18 cellular contexts compared by ENCODE assay signal in genomic region chr2:74504591-74504990, GRCh38. TPM values are rescaled to one million over a fixed set of nuclear protein-coding genes. Genes with fewer than 3 reads are reported as not detected.
DNase-seq lines count a peak whose midpoint lies in the region; ATAC-seq and TF ChIP-seq lines count a peak whose summit lies in the region.
"Had no signal": no experiment of that assay in that cellular context is flagged by ENCODE, and none has a peak within 500 bp of the region (broad histone marks: within the 10 kb centered on the region; RNA-seq: fewer than 3 reads in every experiment).

No MANE protein-coding gene starts in this region.

- DNase-seq in T-helper 2 cell treated with Interferon-gamma antibody and Interleukin-4, amounts not matched to agents 5 μg/mL and 100 μg/mL, for 36 hours (ENCODE audit: low spot score): no peak
- DNase-seq in T-helper 2 cell (no peak), T-helper 17 cell (no peak), fibroblast of pulmonary artery (ENCODE audit: low read depth) (no peak), posterior vena cava (ENCODE audit: low spot score) (peak; percentile 64), C1 segment of cervical spinal cord (lab: John Stamatoyannopoulos, UW) (no peak), DMS114 treated with DMSO at 0.1 percent for 48 hours (lab: John Stamatoyannopoulos, UW; ENCODE audit: unreplicated experiment) (no peak)
- DNase-seq: activated CD8-positive, alpha-beta memory T cell treated with anti-CD3 and anti-CD28 coated beads, Interleukin-2, amount 50 U/mL, for 48 hours; DMS79 treated with DMSO at 0.1 percent for 48 hours; NCI-H1417 treated with DMSO at 0.1 percent for 48 hours; PC-9; sigmoid colon; T1000; upper lobe of right lung had no signal

- H3K4me1 Mint-ChIP-seq in T-helper 2 cell treated with Interferon-gamma antibody and Interleukin-4, amounts not matched to agents 5 μg/mL and 100 μg/mL, for 36 hours (ENCODE audit: low read depth): peaks cover 36% of the 10 kb centered on the region
- H3K4me1 Mint-ChIP-seq in T-helper 17 cell: peaks cover 38% of the 10 kb centered on the region

- peak overlapping the region; percentile 62 for H3K4me3 ChIP-seq in fibroblast of pulmonary artery (replicated peaks; ENCODE audit: low read depth, low read length)
- H3K4me3 ChIP-seq: cardiac muscle cell, PC-9 had no signal

- H3K9me3 Mint-ChIP-seq in T-helper 2 cell treated with Interferon-gamma antibody and Interleukin-4, amounts not matched to agents 5 μg/mL and 100 μg/mL, for 36 hours: no peaks in the 10 kb centered on the region

- TF ChIP-seq CTCF in fibroblast of pulmonary artery (IDR thresholded peaks at IDR 0.05; ENCODE audit: low read length, missing control alignments): no peak

- no peak for ATAC-seq in T-helper 17 cell
- no peak for ATAC-seq in HG02678 (IDR thresholded peaks at IDR 0.05; ENCODE audit: unreplicated experiment)
- ATAC-seq: upper lobe of right lung had no signal

- no peak overlapping the region for H3K27ac Mint-ChIP-seq in T-helper 2 cell treated with Interferon-gamma antibody and Interleukin-4, amounts not matched to agents 5 μg/mL and 100 μg/mL, for 36 hours
- H3K27ac Mint-ChIP-seq in T-helper 17 cell: peak overlapping the region; percentile 56

- intact Hi-C loops in posterior vena cava (cut with DNase I): no loop called here

- peak overlapping the region; percentile 35 for H3K4me3 Mint-ChIP-seq in T-helper 2 cell treated with Interferon-gamma antibody and Interleukin-4, amounts not matched to agents 5 μg/mL and 100 μg/mL, for 36 hours
- no peak overlapping the region for H3K4me3 Mint-ChIP-seq in T-helper 17 cell

- H3K27me3 Mint-ChIP-seq in T-helper 2 cell treated with Interferon-gamma antibody and Interleukin-4, amounts not matched to agents 5 μg/mL and 100 μg/mL, for 36 hours (ENCODE audit: low read depth): peaks cover 32% of the 10 kb centered on the region
- H3K27me3 Mint-ChIP-seq in T-helper 17 cell: peaks cover 59% of the 10 kb centered on the region

- no peaks in the 10 kb centered on the region for H3K9me3 ChIP-seq in T-helper 17 cell (ENCODE audit: control insufficient read depth, low read length, poor library complexity, severe bottlenecking)
- H3K9me3 ChIP-seq: esophagus muscularis mucosa, sigmoid colon, upper lobe of right lung had no signal

- peaks cover 31% of the 10 kb centered on the region for H3K36me3 Mint-ChIP-seq in T-helper 2 cell treated with Interferon-gamma antibody and Interleukin-4, amounts not matched to agents 5 μg/mL and 100 μg/mL, for 36 hours (ENCODE audit: low read depth)
- H3K36me3 Mint-ChIP-seq in T-helper 17 cell (ENCODE audit: low read depth): peaks cover 13% of the 10 kb centered on the region

RNA-seq across cellular contexts. Expression of gene PCGF1, which starts 2.9 kb away (rescaled TPM):
- total RNA-seq in T-helper 17 cell: 10 to 100 TPM; 28.2 to 31.5 TPM
- 10 to 100 TPM; 21.6 to 23.6 TPM for total RNA-seq in posterior vena cava

RNA-seq across cellular contexts. Expression of gene LBX2, which starts 5.2 kb away (rescaled TPM):
- under 1 TPM in 1 of 2 donors, not detected in 1; 0.26 TPM for total RNA-seq in T-helper 17 cell
- total RNA-seq in posterior vena cava: 1 to 10 TPM in 1 of 2 donors, not detected in 1; 1.5 TPM

RNA-seq across cellular contexts. Expression of gene TLX2, which starts 9.7 kb away (rescaled TPM):
- 1 to 10 TPM in 1 of 2 donors, under 1 TPM in 1; 0.16 to 1.5 TPM for total RNA-seq in T-helper 17 cell
- not detected for total RNA-seq in posterior vena cava
- total RNA-seq: upper lobe of right lung had no signal

RNA-seq across cellular contexts. Expression of gene DQX1, which starts 21.4 kb away (rescaled TPM):
- total RNA-seq in T-helper 17 cell (under 1 TPM in 1 of 2 donors, not detected in 1; 0.23 TPM), posterior vena cava (not detected)
- total RNA-seq: esophagus muscularis mucosa, NCI-H460, sigmoid colon, upper lobe of right lung had no signal

RNA-seq across cellular contexts. Expression of gene TTC31, which starts 21.7 kb away (rescaled TPM):
- total RNA-seq in T-helper 17 cell (10 to 100 TPM; 32.3 to 36.6 TPM), posterior vena cava (10 to 100 TPM; 13.2 to 15.0 TPM)
